ENCODE assay signal across 1 cellular context in genomic region chr17:64500487-64500859, GRCh38.
TF ChIP-seq lines count a peak whose summit lies in the region.

No MANE protein-coding gene starts in this region.

TF ChIP-seq in HepG2, 621 proteins besides CTCF, POLR2A, EP300 and RAD21:
- no peak for TF ChIP-seq ZNF576 (CRISPR knock-in tag; IDR thresholded peaks at IDR 0.05)
- TF ChIP-seq, protein P1, sequence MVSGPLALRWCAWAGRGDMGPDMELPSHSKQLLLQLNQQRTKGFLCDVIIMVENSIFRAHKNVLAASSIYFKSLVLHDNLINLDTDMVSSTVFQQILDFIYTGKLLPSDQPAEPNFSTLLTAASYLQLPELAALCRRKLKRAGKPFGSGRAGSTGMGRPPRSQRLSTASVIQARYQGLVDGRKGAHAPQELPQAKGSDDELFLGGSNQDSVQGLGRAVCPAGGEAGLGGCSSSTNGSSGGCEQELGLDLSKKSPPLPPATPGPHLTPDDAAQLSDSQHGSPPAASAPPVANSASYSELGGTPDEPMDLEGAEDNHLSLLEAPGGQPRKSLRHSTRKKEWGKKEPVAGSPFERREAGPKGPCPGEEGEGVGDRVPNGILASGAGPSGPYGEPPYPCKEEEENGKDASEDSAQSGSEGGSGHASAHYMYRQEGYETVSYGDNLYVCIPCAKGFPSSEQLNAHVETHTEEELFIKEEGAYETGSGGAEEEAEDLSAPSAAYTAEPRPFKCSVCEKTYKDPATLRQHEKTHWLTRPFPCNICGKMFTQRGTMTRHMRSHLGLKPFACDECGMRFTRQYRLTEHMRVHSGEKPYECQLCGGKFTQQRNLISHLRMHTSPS (CRISPR knock-in tag; IDR thresholded peaks at IDR 0.05; ENCODE audit: low read depth): no peak
- TF ChIP-seq RBM22 (optimal IDR thresholded peaks at IDR 0.05; ENCODE audit: low read length): peak; percentile 12
- TF ChIP-seq MXI1 (IDR thresholded peaks at IDR 0.05; ENCODE audit: borderline replicate concordance, low read depth, low read length): 0 out of 3 replicates have a peak, but pooled peaks have one; percentile 25
